In genomic region chr6:70134542-70134941, GRCh38 we compare ENCODE assay signal across 36 cellular contexts.
"Had no signal": no experiment of that assay in that cellular context is flagged by ENCODE, and none has a peak within 500 bp of the region (broad histone marks: within the 10 kb centered on the region; RNA-seq: fewer than 3 reads in every experiment).

No MANE protein-coding gene starts in this region.

- DNase-seq: activated CD4-positive, alpha-beta memory T cell treated with anti-CD3 and anti-CD28 coated beads, Interleukin-2, amount 10 ng/mL, durations not matched to agents 7 days and 5 days; activated CD4-positive, alpha-beta T cell treated with anti-CD3 and anti-CD28 coated beads for 1 hour; activated CD4-positive, alpha-beta T cell treated with anti-CD3 and anti-CD28 coated beads for 36 hours; activated CD4-positive, alpha-beta T cell treated with anti-CD3 and anti-CD28 coated beads for 48 hours; activated CD4-positive, alpha-beta T cell treated with anti-CD3 and anti-CD28 coated beads, Interleukin-2, amount 10 ng/mL, durations not matched to agents 7 days and 5 days; activated CD4-positive, alpha-beta T cell treated with anti-CD3 and anti-CD28 coated beads, Interleukin-2, amount 50 U/mL, for 48 hours; activated CD4-positive, CD25-positive, alpha-beta regulatory T cell; activated CD8-positive, alpha-beta memory T cell treated with anti-CD3 and anti-CD28 coated beads for 24 hours; activated CD8-positive, alpha-beta memory T cell treated with anti-CD3 and anti-CD28 coated beads, Interleukin-2, amount 10 ng/mL, durations not matched to agents 7 days and 5 days; activated CD8-positive, alpha-beta memory T cell treated with anti-CD3 and anti-CD28 coated beads, Interleukin-2, amount 50 U/mL, for 48 hours; activated CD8-positive, alpha-beta T cell treated with anti-CD3 and anti-CD28 coated beads, Interleukin-2, amount 10 ng/mL, durations not matched to agents 7 days and 5 days; activated effector memory CD4-positive, alpha-beta T cell treated with Interleukin-2 at 50 U/mL for 16 hours; activated gamma-delta T cell; activated naive CD4-positive, alpha-beta T cell treated with anti-CD3 and anti-CD28 coated beads, Interleukin-2, amount 10 ng/mL, durations not matched to agents 7 days and 5 days; activated naive CD4-positive, alpha-beta T cell treated with Interleukin-2 at 50 U/mL for 16 hours; activated naive CD8-positive, alpha-beta T cell treated with anti-CD3 and anti-CD28 coated beads, Interleukin-2, amount 10 ng/mL, durations not matched to agents 7 days and 5 days; activated naive CD8-positive, alpha-beta T cell treated with anti-CD3 and anti-CD28 coated beads, Interleukin-2, amount 50 U/mL, for 24 hours; activated T-cell treated with anti-CD3 and anti-CD28 coated beads, Interleukin-2, amount 50 U/mL, for 24 hours; activated T-cell treated with anti-CD3 and anti-CD28 coated beads, Interleukin-2, amount 50 U/mL, for 48 hours; amygdala; anterior cingulate cortex; brain microvascular endothelial cell; central memory CD4-positive, alpha-beta T cell; T-helper 1 cell; T-helper 2 cell; T-helper 9 cell; WERI-Rb-1 had no signal

- H3K36me3 ChIP-seq: ascending aorta, brain microvascular endothelial cell, breast epithelium, WERI-Rb-1 had no signal

- H3K4me1 ChIP-seq: ascending aorta, breast epithelium had no signal

- H3K27ac ChIP-seq: ascending aorta, brain microvascular endothelial cell, breast epithelium, WERI-Rb-1 had no signal

- H3K4me3 Mint-ChIP-seq: activated CD4-positive, alpha-beta memory T cell treated with anti-CD3 and anti-CD28 coated beads, Interleukin-2, amount 10 ng/mL, durations not matched to agents 7 days and 5 days; activated CD4-positive, alpha-beta T cell treated with anti-CD3 and anti-CD28 coated beads for 36 hours; activated CD4-positive, alpha-beta T cell treated with anti-CD3 and anti-CD28 coated beads, Interleukin-2, amount 10 ng/mL, durations not matched to agents 7 days and 5 days; activated CD8-positive, alpha-beta memory T cell treated with anti-CD3 and anti-CD28 coated beads, Interleukin-2, amount 10 ng/mL, durations not matched to agents 7 days and 5 days; activated CD8-positive, alpha-beta T cell treated with anti-CD3 and anti-CD28 coated beads, Interleukin-2, amount 10 ng/mL, durations not matched to agents 7 days and 5 days; activated naive CD4-positive, alpha-beta T cell treated with anti-CD3 and anti-CD28 coated beads, Interleukin-2, amount 10 ng/mL, durations not matched to agents 7 days and 5 days; activated naive CD4-positive, alpha-beta T cell treated with anti-CD3 and anti-CD28 coated beads, Interleukin-2, amount 50 U/mL, for 24 hours; activated naive CD8-positive, alpha-beta T cell; activated naive CD8-positive, alpha-beta T cell treated with anti-CD3 and anti-CD28 coated beads, Interleukin-2, amount 10 ng/mL, durations not matched to agents 7 days and 5 days; activated naive CD8-positive, alpha-beta T cell treated with anti-CD3 and anti-CD28 coated beads, Interleukin-2, amount 50 U/mL, for 24 hours; activated T-cell treated with anti-CD3 and anti-CD28 coated beads, Interleukin-2, amount 50 U/mL, for 24 hours; T-helper 1 cell treated with Interleukin-12 subunit alpha and Interleukin-12 subunit beta and Interleukin-4 antibody, amounts not matched to agents 30 μg/mL and 1 μg/mL, for 36 hours; T-helper 2 cell treated with Interferon-gamma antibody and Interleukin-4, amounts not matched to agents 5 μg/mL and 100 μg/mL, for 36 hours; WTC11 had no signal

- H3K27ac Mint-ChIP-seq: activated CD4-positive, alpha-beta memory T cell treated with anti-CD3 and anti-CD28 coated beads, Interleukin-2, amount 10 ng/mL, durations not matched to agents 7 days and 5 days; activated CD4-positive, alpha-beta T cell treated with anti-CD3 and anti-CD28 coated beads for 36 hours; activated CD4-positive, alpha-beta T cell treated with anti-CD3 and anti-CD28 coated beads, Interleukin-2, amount 10 ng/mL, durations not matched to agents 7 days and 5 days; activated CD8-positive, alpha-beta memory T cell treated with anti-CD3 and anti-CD28 coated beads, Interleukin-2, amount 10 ng/mL, durations not matched to agents 7 days and 5 days; activated CD8-positive, alpha-beta T cell treated with anti-CD3 and anti-CD28 coated beads, Interleukin-2, amount 10 ng/mL, durations not matched to agents 7 days and 5 days; activated naive CD4-positive, alpha-beta T cell treated with anti-CD3 and anti-CD28 coated beads, Interleukin-2, amount 10 ng/mL, durations not matched to agents 7 days and 5 days; activated naive CD4-positive, alpha-beta T cell treated with anti-CD3 and anti-CD28 coated beads, Interleukin-2, amount 50 U/mL, for 24 hours; activated naive CD8-positive, alpha-beta T cell; activated naive CD8-positive, alpha-beta T cell treated with anti-CD3 and anti-CD28 coated beads, Interleukin-2, amount 10 ng/mL, durations not matched to agents 7 days and 5 days; activated naive CD8-positive, alpha-beta T cell treated with anti-CD3 and anti-CD28 coated beads, Interleukin-2, amount 50 U/mL, for 24 hours; activated T-cell treated with anti-CD3 and anti-CD28 coated beads, Interleukin-2, amount 50 U/mL, for 24 hours; activated T-helper 2 cell treated with anti-CD3 and anti-CD28 coated beads, Interferon-gamma antibody, Interleukin-2, Interleukin-4, amounts not matched to agents 10 μg/mL and 5 μg/mL and 100 μg/mL, durations not matched to agents 14 hours and 24 hours and 36 hours; T-helper 1 cell treated with Interleukin-12 subunit alpha and Interleukin-12 subunit beta and Interleukin-4 antibody, amounts not matched to agents 30 μg/mL and 1 μg/mL, for 36 hours; T-helper 2 cell treated with Interferon-gamma antibody and Interleukin-4, amounts not matched to agents 5 μg/mL and 100 μg/mL, for 36 hours; WTC11 had no signal

- H3K9me3 ChIP-seq: ascending aorta, breast epithelium had no signal

- H3K27me3 Mint-ChIP-seq: activated CD4-positive, alpha-beta T cell treated with anti-CD3 and anti-CD28 coated beads for 36 hours; activated naive CD8-positive, alpha-beta T cell; activated naive CD8-positive, alpha-beta T cell treated with anti-CD3 and anti-CD28 coated beads, Interleukin-2, amount 50 U/mL, for 24 hours; activated T-cell treated with anti-CD3 and anti-CD28 coated beads, Interleukin-2, amount 50 U/mL, for 24 hours had no signal

- H3K4me1 Mint-ChIP-seq: activated CD4-positive, alpha-beta memory T cell treated with anti-CD3 and anti-CD28 coated beads, Interleukin-2, amount 10 ng/mL, durations not matched to agents 7 days and 5 days; activated CD4-positive, alpha-beta T cell treated with anti-CD3 and anti-CD28 coated beads for 36 hours; activated CD4-positive, alpha-beta T cell treated with anti-CD3 and anti-CD28 coated beads, Interleukin-2, amount 10 ng/mL, durations not matched to agents 7 days and 5 days; activated CD8-positive, alpha-beta memory T cell treated with anti-CD3 and anti-CD28 coated beads, Interleukin-2, amount 10 ng/mL, durations not matched to agents 7 days and 5 days; activated naive CD4-positive, alpha-beta T cell treated with anti-CD3 and anti-CD28 coated beads, Interleukin-2, amount 10 ng/mL, durations not matched to agents 7 days and 5 days; activated naive CD4-positive, alpha-beta T cell treated with anti-CD3 and anti-CD28 coated beads, Interleukin-2, amount 50 U/mL, for 24 hours; activated naive CD8-positive, alpha-beta T cell treated with anti-CD3 and anti-CD28 coated beads, Interleukin-2, amount 10 ng/mL, durations not matched to agents 7 days and 5 days; activated naive CD8-positive, alpha-beta T cell treated with anti-CD3 and anti-CD28 coated beads, Interleukin-2, amount 50 U/mL, for 24 hours had no signal

- H3K27me3 ChIP-seq: ascending aorta, brain microvascular endothelial cell, breast epithelium had no signal

- H3K9me3 Mint-ChIP-seq: activated CD4-positive, alpha-beta memory T cell treated with anti-CD3 and anti-CD28 coated beads, Interleukin-2, amount 10 ng/mL, durations not matched to agents 7 days and 5 days; activated CD4-positive, alpha-beta T cell treated with anti-CD3 and anti-CD28 coated beads, Interleukin-2, amount 10 ng/mL, durations not matched to agents 7 days and 5 days; activated naive CD4-positive, alpha-beta T cell treated with anti-CD3 and anti-CD28 coated beads, Interleukin-2, amount 10 ng/mL, durations not matched to agents 7 days and 5 days; activated naive CD4-positive, alpha-beta T cell treated with anti-CD3 and anti-CD28 coated beads, Interleukin-2, amount 50 U/mL, for 24 hours; activated naive CD8-positive, alpha-beta T cell treated with anti-CD3 and anti-CD28 coated beads, Interleukin-2, amount 10 ng/mL, durations not matched to agents 7 days and 5 days; activated naive CD8-positive, alpha-beta T cell treated with anti-CD3 and anti-CD28 coated beads, Interleukin-2, amount 50 U/mL, for 24 hours; activated T-cell treated with anti-CD3 and anti-CD28 coated beads, Interleukin-2, amount 50 U/mL, for 24 hours; activated T-helper 2 cell treated with anti-CD3 and anti-CD28 coated beads, Interferon-gamma antibody, Interleukin-2, Interleukin-4, amounts not matched to agents 10 μg/mL and 5 μg/mL and 100 μg/mL, durations not matched to agents 14 hours and 24 hours and 36 hours; T-helper 1 cell treated with Interleukin-12 subunit alpha and Interleukin-12 subunit beta and Interleukin-4 antibody, amounts not matched to agents 30 μg/mL and 1 μg/mL, for 36 hours; T-helper 2 cell treated with Interferon-gamma antibody and Interleukin-4, amounts not matched to agents 5 μg/mL and 100 μg/mL, for 36 hours; WTC11 had no signal

- H3K4me3 ChIP-seq: ascending aorta, breast epithelium had no signal

- ATAC-seq: activated CD4-positive, alpha-beta T cell treated with anti-CD3 and anti-CD28 coated beads for 36 hours; activated CD4-positive, CD25-positive, alpha-beta regulatory T cell treated with anti-CD3 and anti-CD28 coated beads, Interleukin-2, amount 50 U/mL, for 24 hours; activated CD8-positive, alpha-beta memory T cell treated with anti-CD3 and anti-CD28 coated beads, Interleukin-2, amount 10 ng/mL, durations not matched to agents 7 days and 5 days; activated CD8-positive, alpha-beta T cell treated with anti-CD3 and anti-CD28 coated beads, Interleukin-2, amount 10 ng/mL, durations not matched to agents 7 days and 5 days; activated naive CD8-positive, alpha-beta T cell treated with anti-CD3 and anti-CD28 coated beads, Interleukin-2, amount 50 U/mL, for 24 hours had no signal

- H3K36me3 Mint-ChIP-seq: activated CD8-positive, alpha-beta memory T cell treated with anti-CD3 and anti-CD28 coated beads, Interleukin-2, amount 10 ng/mL, durations not matched to agents 7 days and 5 days; activated naive CD4-positive, alpha-beta T cell treated with anti-CD3 and anti-CD28 coated beads, Interleukin-2, amount 10 ng/mL, durations not matched to agents 7 days and 5 days; activated naive CD4-positive, alpha-beta T cell treated with anti-CD3 and anti-CD28 coated beads, Interleukin-2, amount 50 U/mL, for 24 hours; activated naive CD8-positive, alpha-beta T cell; activated naive CD8-positive, alpha-beta T cell treated with anti-CD3 and anti-CD28 coated beads, Interleukin-2, amount 10 ng/mL, durations not matched to agents 7 days and 5 days; WTC11 had no signal
